In the genomic region with DNA sequence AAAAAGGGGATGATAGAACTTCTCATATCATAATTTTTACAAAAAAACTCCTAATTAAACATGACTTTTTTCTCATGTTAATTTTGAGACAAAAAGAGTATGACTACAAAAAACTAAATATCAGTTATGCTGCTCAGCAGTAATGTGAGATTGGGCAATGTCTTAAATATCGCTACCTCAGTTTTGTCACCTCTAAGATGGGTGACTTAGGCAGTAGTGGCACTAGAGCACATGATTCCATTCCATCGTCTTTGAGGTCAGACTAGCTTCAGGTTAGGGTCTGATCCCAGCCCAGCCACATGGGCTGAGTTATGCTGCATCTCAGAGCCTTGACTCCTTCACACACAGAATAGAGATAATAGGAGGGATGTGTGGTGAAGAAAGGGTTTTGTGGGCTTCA, we compare ENCODE assay signal across 2 cellular contexts.
TF ChIP-seq lines count a peak whose summit lies in the region.

No MANE protein-coding gene starts in this region.

TF ChIP-seq in SK-N-SH, 30 proteins besides CTCF, POLR2A, EP300 and RAD21:
- TF ChIP-seq TEAD4 (IDR thresholded peaks at IDR 0.05; ENCODE audit: borderline replicate concordance, insufficient read depth) (no peak), NFIC (IDR thresholded peaks at IDR 0.05; ENCODE audit: borderline replicate concordance) (no peak), JUND (IDR thresholded peaks at IDR 0.05) (no peak), TCF12 (IDR thresholded peaks at IDR 0.05) (no peak), FOSL2 (IDR thresholded peaks at IDR 0.05; ENCODE audit: borderline replicate concordance, low read depth) (no peak), RFX5 (IDR thresholded peaks at IDR 0.05; ENCODE audit: low read length) (no peak), ZBTB33 (IDR thresholded peaks at IDR 0.05; ENCODE audit: borderline replicate concordance, low read depth) (no peak), FOXM1 (IDR thresholded peaks at IDR 0.05; ENCODE audit: low read depth) (no peak), SMC3 (IDR thresholded peaks at IDR 0.05; ENCODE audit: low read depth, low read length) (no peak), MAX (IDR thresholded peaks at IDR 0.05; ENCODE audit: low read depth) (no peak)
- TF ChIP-seq, protein P1, sequence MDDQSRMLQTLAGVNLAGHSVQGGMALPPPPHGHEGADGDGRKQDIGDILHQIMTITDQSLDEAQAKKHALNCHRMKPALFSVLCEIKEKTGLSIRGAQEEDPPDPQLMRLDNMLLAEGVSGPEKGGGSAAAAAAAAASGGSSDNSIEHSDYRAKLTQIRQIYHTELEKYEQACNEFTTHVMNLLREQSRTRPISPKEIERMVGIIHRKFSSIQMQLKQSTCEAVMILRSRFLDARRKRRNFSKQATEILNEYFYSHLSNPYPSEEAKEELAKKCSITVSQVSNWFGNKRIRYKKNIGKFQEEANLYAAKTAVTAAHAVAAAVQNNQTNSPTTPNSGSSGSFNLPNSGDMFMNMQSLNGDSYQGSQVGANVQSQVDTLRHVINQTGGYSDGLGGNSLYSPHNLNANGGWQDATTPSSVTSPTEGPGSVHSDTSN (IDR thresholded peaks at IDR 0.05) = no peak

TF ChIP-seq in SK-N-SH treated with all-trans-retinoic acid at 6 μM for 48 hours, 23 proteins besides CTCF, POLR2A, EP300 and RAD21:
- no peak for TF ChIP-seq CSDC2 (CRISPR knock-in tag; IDR thresholded peaks at IDR 0.05)
- no peak for TF ChIP-seq ZFP3 (CRISPR knock-in tag; IDR thresholded peaks at IDR 0.05)
- no peak for TF ChIP-seq BACH2 (CRISPR knock-in tag; IDR thresholded peaks at IDR 0.05; ENCODE audit: borderline replicate concordance)
- TF ChIP-seq TSHZ2 (CRISPR knock-in tag; IDR thresholded peaks at IDR 0.05) = no peak
- TF ChIP-seq, protein P2, sequence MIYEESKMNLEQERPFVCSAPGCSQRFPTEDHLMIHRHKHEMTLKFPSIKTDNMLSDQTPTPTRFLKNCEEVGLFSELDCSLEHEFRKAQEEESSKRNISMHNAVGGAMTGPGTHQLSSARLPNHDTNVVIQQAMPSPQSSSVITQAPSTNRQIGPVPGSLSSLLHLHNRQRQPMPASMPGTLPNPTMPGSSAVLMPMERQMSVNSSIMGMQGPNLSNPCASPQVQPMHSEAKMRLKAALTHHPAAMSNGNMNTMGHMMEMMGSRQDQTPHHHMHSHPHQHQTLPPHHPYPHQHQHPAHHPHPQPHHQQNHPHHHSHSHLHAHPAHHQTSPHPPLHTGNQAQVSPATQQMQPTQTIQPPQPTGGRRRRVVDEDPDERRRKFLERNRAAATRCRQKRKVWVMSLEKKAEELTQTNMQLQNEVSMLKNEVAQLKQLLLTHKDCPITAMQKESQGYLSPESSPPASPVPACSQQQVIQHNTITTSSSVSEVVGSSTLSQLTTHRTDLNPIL (CRISPR knock-in tag; IDR thresholded peaks at IDR 0.05; ENCODE audit: low read depth) = no peak
- no peak for TF ChIP-seq OSR1 (CRISPR knock-in tag; IDR thresholded peaks at IDR 0.05)
- no peak for TF ChIP-seq ESRRG (CRISPR knock-in tag; IDR thresholded peaks at IDR 0.05)
- no peak for TF ChIP-seq TOX (CRISPR knock-in tag; IDR thresholded peaks at IDR 0.05; ENCODE audit: borderline replicate concordance)
- no peak for TF ChIP-seq PATZ1 (CRISPR knock-in tag; IDR thresholded peaks at IDR 0.05; ENCODE audit: borderline replicate concordance)
- TF ChIP-seq ZNF565 (CRISPR knock-in tag; conservative IDR thresholded peaks at IDR 0.05; ENCODE audit: low read depth) = no peak
- no peak for TF ChIP-seq RARB (CRISPR knock-in tag; IDR thresholded peaks at IDR 0.05)
- no peak for TF ChIP-seq ISL1 (CRISPR knock-in tag; IDR thresholded peaks at IDR 0.05)
